10 cellular contexts compared by ENCODE assay signal in the genomic region with DNA sequence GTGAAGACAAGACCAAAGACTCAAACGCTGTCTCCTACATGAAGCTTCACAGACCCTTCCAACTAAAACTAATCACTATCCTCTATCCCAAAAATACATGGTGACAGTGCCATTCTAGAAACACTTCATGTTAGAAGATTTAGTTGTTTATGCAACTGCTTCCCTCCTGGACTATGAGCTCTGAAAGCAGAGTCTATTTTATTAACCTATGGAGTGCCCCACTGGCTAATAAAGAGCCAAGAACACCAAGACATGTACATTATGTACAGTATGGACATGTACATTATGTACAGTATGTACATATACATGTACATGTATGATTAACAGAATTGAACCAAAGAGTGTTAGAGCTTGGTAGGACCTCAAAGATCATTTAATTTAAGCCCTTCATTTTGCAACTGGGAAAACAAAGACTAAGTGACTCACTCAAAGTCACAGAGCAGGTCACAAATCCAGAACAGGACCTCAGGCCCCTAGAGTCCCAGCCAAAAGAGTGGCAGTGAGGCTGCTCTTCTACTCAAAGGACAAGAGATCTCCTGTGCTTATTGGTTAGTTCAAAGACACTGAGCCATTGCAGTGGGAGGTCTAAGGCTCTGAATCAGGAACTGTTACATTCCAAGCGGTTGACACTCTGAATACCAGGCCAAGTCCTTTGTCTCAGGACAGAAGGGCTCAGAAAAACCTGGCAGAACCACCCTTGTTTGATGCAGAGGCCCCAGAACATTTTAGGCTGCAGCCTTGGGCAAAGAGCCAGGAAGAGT.
DNase-seq lines count a peak whose midpoint lies in the region; ATAC-seq, FAIRE-seq and TF ChIP-seq lines count a peak whose summit lies in the region.
"Had no signal": no experiment of that assay in that cellular context is flagged by ENCODE, and none has a peak within 500 bp of the region (broad histone marks: within the 10 kb centered on the region; RNA-seq: fewer than 3 reads in every experiment).

No MANE protein-coding gene starts in this region.

- H3K27me3 Mint-ChIP-seq in endodermal cell (ENCODE audit: insufficient read depth): no peaks in the 10 kb centered on the region

- TF ChIP-seq CTCF in AG04450 (IDR thresholded peaks at IDR 0.05; ENCODE audit: low read depth, low read length): no peak
- TF ChIP-seq CTCF in endodermal cell (conservative IDR thresholded peaks at IDR 0.05): no peak
- TF ChIP-seq CTCF in HepG2 (CRISPR knock-in tag; IDR thresholded peaks at IDR 0.05): no peak

- no peaks in the 10 kb centered on the region; the same call in 1 of the 2 replicates for H3K9me3 ChIP-seq in AG04450 (ENCODE audit: control insufficient read depth, insufficient read depth, low read length)
- peaks cover 4% of the 10 kb centered on the region for H3K9me3 ChIP-seq in endodermal cell (ENCODE audit: control insufficient read depth, low read length)
- H3K9me3 ChIP-seq in HepG2 (ENCODE audit: low read length): no peaks in the 10 kb centered on the region

- no peaks in the 10 kb centered on the region for H3K79me2 ChIP-seq in HepG2 (ENCODE audit: insufficient read depth, low read length)

- TF ChIP-seq RAD21 in HepG2 (CRISPR knock-in tag; IDR thresholded peaks at IDR 0.05): no peak

- peaks cover 12% of the 10 kb centered on the region for H3K4me1 Mint-ChIP-seq in endodermal cell

- peaks cover 16% of the 10 kb centered on the region for H3K36me3 Mint-ChIP-seq in endodermal cell (ENCODE audit: low read depth)

- H3K9ac ChIP-seq in endodermal cell (ENCODE audit: extremely low read depth, low read length, poor library complexity, severe bottlenecking) (no peak overlapping the region), HepG2 (ENCODE audit: insufficient read depth, low read depth, low read length) (no peak overlapping the region)

- no peak overlapping the region for H3K4me3 Mint-ChIP-seq in endodermal cell

- ATAC-seq in HepG2 (peak; percentile 87), GM19455 (IDR thresholded peaks at IDR 0.05; ENCODE audit: unreplicated experiment) (no peak), GM21825 (IDR thresholded peaks at IDR 0.05; ENCODE audit: unreplicated experiment) (no peak), GM19023 (IDR thresholded peaks at IDR 0.05; ENCODE audit: unreplicated experiment) (no peak)
- ATAC-seq: left colon had no signal

- BruUV-seq in HepG2 (replicated peaks; lab: Mats Ljungman, UMichigan): no TSS peak

- peak overlapping the region; percentile 95 for H3K27ac Mint-ChIP-seq in endodermal cell

- H3K27me3 ChIP-seq in AG04450 (ENCODE audit: control insufficient read depth, insufficient read depth, low read length): no peaks in the 10 kb centered on the region
- no peaks in the 10 kb centered on the region for H3K27me3 ChIP-seq in endodermal cell (ENCODE audit: control insufficient read depth, insufficient read depth, low read length, poor library complexity, severe bottlenecking)
- H3K27me3 ChIP-seq in HepG2 (ENCODE audit: control insufficient read depth in 1 of 2, insufficient read depth in 2 of 2, low read length in 2 of 2): no peaks in the 10 kb centered on the region

- H3K27ac ChIP-seq in AG04450 (ENCODE audit: low read depth, low read length): no peak overlapping the region
- H3K27ac ChIP-seq in endodermal cell (ENCODE audit: low read depth, low read length): peak overlapping the region; percentile 47
- H3K27ac ChIP-seq in HepG2 (ENCODE audit: extremely low read length, insufficient read depth, low read length): peak overlapping the region; percentile 30

- WGBS in endodermal cell (ENCODE audit: insufficient coverage in 1 of 2, insufficient read length in 1 of 2), 2 experiments: 44 to 69% methylated on average over 1 to 2 of the region's 2 CpGs
- WGBS in HepG2 (ENCODE audit: low lambda C conversion rate): 84% methylated on average over 2 of the region's 2 CpGs

- TF ChIP-seq POLR2A in HepG2 (IDR thresholded peaks at IDR 0.05; ENCODE audit: insufficient read depth in 1 of 2, low read depth in 2 of 2, low read length in 2 of 2): no peak

- DNase-seq in AG04450 (ENCODE audit: low read depth, low spot score) (peak; percentile 27), M059J (ENCODE audit: low read depth) (peak; percentile 98), endodermal cell (peak; percentile 88), HepG2 (ENCODE audit: low spot score) (peak; percentile 46), HuH-7 (ENCODE audit: low spot score) (no peak)
- DNase-seq: left colon, T-helper 1 cell had no signal

- in situ Hi-C loops in HepG2 (cut with HindIII; ENCODE audit: extremely low pct_ligation_motif_present, low pct_unique_long_range_greater_than_20kb): no loop called here

- no peak for FAIRE-seq in HepG2 (lab: Jason Lieb, UNC)

- CTCF ChIA-PET in AG04450 (lab: Charles Lee): interaction anchor here (0.6 to 1.0 kb wide), 4 partner anchors 8 to 143 kb away, joined by 3 to 5 read pairs (median 4); no protein-coding TSS in a partner anchor
- CTCF ChIA-PET in HepG2 (lab: Yijun Ruan, JAX; ENCODE audit: low intra/inter-chr PET ratio, low total read pairs): no interaction called here

- H3K4me2 ChIP-seq in HepG2 (ENCODE audit: low read depth, low read length): peak overlapping the region; percentile 14

- TF ChIP-seq EP300 in HepG2 (IDR thresholded peaks at IDR 0.05; ENCODE audit: low read depth in 2 of 2, low read length in 2 of 2) (no peak), HepG2 (CRISPR knock-in tag; IDR thresholded peaks at IDR 0.05; ENCODE audit: borderline replicate concordance) (no peak)

- H3K4me3 ChIP-seq in AG04450 (ENCODE audit: low read depth, low read length) (no peak overlapping the region), endodermal cell (ENCODE audit: low read length) (no peak overlapping the region), HepG2 (replicated peaks in 1 of 3; ENCODE audit: insufficient read depth in 1 of 3, low read depth in 2 of 3, low read length in 3 of 3) (no peak overlapping the region)

- POLR2A ChIA-PET in AG04450 (lab: Yijun Ruan, JAX): no interaction called here
- POLR2A ChIA-PET in HepG2 (lab: Yijun Ruan, JAX): no interaction called here

- H2AFZ ChIP-seq in HepG2 (ENCODE audit: low read length): no peak overlapping the region

- H3K9me3 Mint-ChIP-seq in endodermal cell: peaks cover 9% of the 10 kb centered on the region

- peaks cover 3% of the 10 kb centered on the region for H3K4me1 ChIP-seq in endodermal cell (ENCODE audit: control insufficient read depth, insufficient read depth, low read length)
- peaks cover 20% of the 10 kb centered on the region for H3K4me1 ChIP-seq in HepG2 (ENCODE audit: insufficient read depth, low read length)

- H4K20me1 ChIP-seq in HepG2 (ENCODE audit: insufficient read depth, low read length): no peaks in the 10 kb centered on the region

- intact Hi-C loops in HepG2 (cut with micrococcal nuclease; ENCODE audit: unreplicated experiment): no loop called here

- H3K36me3 ChIP-seq in endodermal cell (ENCODE audit: control insufficient read depth, insufficient read depth, low read length): peaks cover 4% of the 10 kb centered on the region
- no peaks in the 10 kb centered on the region for H3K36me3 ChIP-seq in HepG2 (replicated peaks in 1 of 2; ENCODE audit: control insufficient read depth in 1 of 2, insufficient read depth in 2 of 2, low read length in 2 of 2)

TF ChIP-seq in HepG2, 621 proteins besides CTCF, POLR2A, EP300 and RAD21:
- peak; percentile 30; the same call in 1 of the 2 replicates for TF ChIP-seq FOSL1 (CRISPR knock-in tag; IDR thresholded peaks at IDR 0.05; ENCODE audit: borderline replicate concordance)
- TF ChIP-seq HNF4A (CRISPR knock-in tag; IDR thresholded peaks at IDR 0.05): peak; percentile 67
- peak; percentile 62 for TF ChIP-seq FOSL2 (CRISPR knock-in tag; IDR thresholded peaks at IDR 0.05)
- no peak for TF ChIP-seq CENPX (CRISPR knock-in tag; IDR thresholded peaks at IDR 0.05)
- TF ChIP-seq TEAD3 (CRISPR knock-in tag; optimal IDR thresholded peaks at IDR 0.05; ENCODE audit: borderline replicate concordance): peak; percentile 77
- peak; percentile 84 for TF ChIP-seq ZNF652 (CRISPR knock-in tag; IDR thresholded peaks at IDR 0.05; ENCODE audit: borderline replicate concordance, low read depth)
- no peak for TF ChIP-seq ATF5 (CRISPR knock-in tag; IDR thresholded peaks at IDR 0.05; ENCODE audit: low read depth)
